Comparison of ENCODE assay signal across 9 cellular contexts in the genomic region with DNA sequence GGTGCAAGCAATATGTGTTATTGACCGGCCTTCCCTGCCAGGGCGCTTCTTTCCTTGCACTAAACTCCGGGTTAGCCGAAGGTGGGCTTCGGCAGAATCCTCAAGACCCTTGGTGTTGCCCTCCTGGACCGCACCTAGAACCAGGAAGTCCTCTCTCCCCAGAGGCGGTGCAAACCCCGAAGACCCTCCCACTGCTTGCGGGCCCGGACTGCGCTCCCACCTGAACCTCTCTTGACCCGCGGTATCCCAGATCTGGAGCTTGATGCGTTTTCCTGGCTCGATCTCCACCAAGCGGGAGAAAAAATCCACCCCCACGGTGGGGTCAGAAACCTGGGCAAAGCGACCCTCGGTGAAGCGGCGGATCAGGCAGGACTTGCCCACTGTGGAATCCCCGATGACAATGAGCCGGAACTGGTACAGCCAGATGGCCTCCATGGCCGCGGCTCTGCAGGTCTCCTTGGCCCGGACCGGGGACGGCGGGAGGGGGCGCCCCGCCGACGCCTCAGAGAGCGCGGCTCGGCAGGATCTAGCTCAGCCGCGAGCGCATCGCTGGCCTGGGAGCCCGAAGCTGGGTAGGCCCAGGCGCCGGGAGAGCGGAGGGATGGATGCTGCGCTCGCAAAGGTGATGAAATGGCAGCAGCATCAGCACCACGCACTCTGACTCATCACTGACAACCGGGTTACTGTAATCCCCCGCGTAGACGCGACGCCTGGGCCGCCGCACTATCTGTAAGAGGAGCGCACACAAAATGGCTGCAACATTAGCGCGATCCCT. TPM values are rescaled to one million over a fixed set of nuclear protein-coding genes. Genes with fewer than 3 reads are reported as not detected.
DNase-seq lines count a peak whose midpoint lies in the region; ATAC-seq and TF ChIP-seq lines count a peak whose summit lies in the region.
"Had no signal": no experiment of that assay in that cellular context is flagged by ENCODE, and none has a peak within 500 bp of the region (broad histone marks: within the 10 kb centered on the region; RNA-seq: fewer than 3 reads in every experiment).

A gene with protein sequence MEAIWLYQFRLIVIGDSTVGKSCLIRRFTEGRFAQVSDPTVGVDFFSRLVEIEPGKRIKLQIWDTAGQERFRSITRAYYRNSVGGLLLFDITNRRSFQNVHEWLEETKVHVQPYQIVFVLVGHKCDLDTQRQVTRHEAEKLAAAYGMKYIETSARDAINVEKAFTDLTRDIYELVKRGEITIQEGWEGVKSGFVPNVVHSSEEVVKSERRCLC (minus strand): TSS at position 638 of the 775 bp plus-strand sequence. CDS start 203 bp downstream, at position 435.

- 3% methylated on average over 36 of the region's 58 CpGs for WGBS in mesenchymal stem cell

- no peaks in the 10 kb centered on the region for H3K9me3 Mint-ChIP-seq in activated CD8-positive, alpha-beta T cell treated with anti-CD3 and anti-CD28 coated beads, Interleukin-2, amount 10 ng/mL, durations not matched to agents 7 days and 5 days (ENCODE audit: insufficient read depth)

- H4K91ac ChIP-seq in mesenchymal stem cell (ENCODE audit: low read length) = no peak within 1 kb of the TSS

- peak within 1 kb of the TSS; percentile 77 for H3K27ac Mint-ChIP-seq in activated CD8-positive, alpha-beta T cell treated with anti-CD3 and anti-CD28 coated beads, Interleukin-2, amount 10 ng/mL, durations not matched to agents 7 days and 5 days

- ATAC-seq in GM18870 (IDR thresholded peaks at IDR 0.05; ENCODE audit: unreplicated experiment) (peak; percentile 76), HG03135 (IDR thresholded peaks at IDR 0.05; ENCODE audit: unreplicated experiment) (peak; percentile 84)
- ATAC-seq in activated CD8-positive, alpha-beta T cell treated with anti-CD3 and anti-CD28 coated beads, Interleukin-2, amount 10 ng/mL, durations not matched to agents 7 days and 5 days = peak; percentile 95

- peak; percentile 8 for TF ChIP-seq CTCF in AG09319 (IDR thresholded peaks at IDR 0.05; ENCODE audit: low read depth, low read length)

- H3K23ac ChIP-seq in mesenchymal stem cell (ENCODE audit: low read length in 2 of 2) = no peak within 1 kb of the TSS

- H4K8ac ChIP-seq in mesenchymal stem cell (ENCODE audit: low read length) = no peak within 1 kb of the TSS

- no peak within 1 kb of the TSS for H3K18ac ChIP-seq in mesenchymal stem cell (ENCODE audit: low read depth in 1 of 2, low read length in 2 of 2)

- no peaks in the 10 kb centered on the region for H3K79me1 ChIP-seq in mesenchymal stem cell (replicated peaks; ENCODE audit: low read length, poor library complexity, severe bottlenecking)

- POLR2A ChIA-PET in activated CD8-positive, alpha-beta T cell treated with anti-CD3 and anti-CD28 coated beads, Interleukin-2, amount 10 ng/mL, durations not matched to agents 7 days and 5 days (lab: Charles Lee) = interaction anchor here (0.6 to 1.2 kb wide), 2 partner anchors 47 to 237 kb away, joined by 3 read pairs; a partner anchor contains a TSS

- no peaks in the 10 kb centered on the region for H3K9me3 ChIP-seq in mesenchymal stem cell (ENCODE audit: control insufficient read depth, low read length)

- H3K36me3 Mint-ChIP-seq in activated CD8-positive, alpha-beta T cell treated with anti-CD3 and anti-CD28 coated beads, Interleukin-2, amount 10 ng/mL, durations not matched to agents 7 days and 5 days (ENCODE audit: low read depth) = peaks cover 6% of the 10 kb centered on the region

- CTCF ChIA-PET in activated CD8-positive, alpha-beta T cell treated with anti-CD3 and anti-CD28 coated beads, Interleukin-2, amount 10 ng/mL, durations not matched to agents 7 days and 5 days (lab: Charles Lee) = interaction anchor here (1.3 kb wide), 2 partner anchors 47 to 215 kb away, joined by 3 to 4 read pairs; no protein-coding TSS in a partner anchor

- no peak within 1 kb of the TSS for H2AFZ ChIP-seq in mesenchymal stem cell (ENCODE audit: low read depth, low read length)
- H2AFZ ChIP-seq: PC-9 had no signal

- no peak within 1 kb of the TSS for H2BK15ac ChIP-seq in mesenchymal stem cell (ENCODE audit: low read depth, poor library complexity, severe bottlenecking)

- peaks cover 6% of the 10 kb centered on the region for H3K4me1 ChIP-seq in mesenchymal stem cell (ENCODE audit: control insufficient read depth, insufficient read depth, low read depth, low read length)

- H2BK120ac ChIP-seq in mesenchymal stem cell (ENCODE audit: low read depth, low read length) = no peak within 1 kb of the TSS

- H3K27ac ChIP-seq in mesenchymal stem cell (ENCODE audit: low read length, poor library complexity, severe bottlenecking) = no peak within 1 kb of the TSS
- H3K27ac ChIP-seq: PC-9 had no signal

- peak within 1 kb of the TSS; percentile 9 for H3K4me2 ChIP-seq in mesenchymal stem cell (ENCODE audit: low read length, poor library complexity, severe bottlenecking)
- H3K4me2 ChIP-seq: PC-9 had no signal

- no peaks in the 10 kb centered on the region for H3K27me3 Mint-ChIP-seq in activated CD8-positive, alpha-beta T cell treated with anti-CD3 and anti-CD28 coated beads, Interleukin-2, amount 10 ng/mL, durations not matched to agents 7 days and 5 days (ENCODE audit: low read depth)

- no peak within 1 kb of the TSS for H3K9ac ChIP-seq in mesenchymal stem cell (ENCODE audit: low read length)

- no peak within 1 kb of the TSS for H2AK5ac ChIP-seq in mesenchymal stem cell (ENCODE audit: low read length, severe bottlenecking)

- H2BK5ac ChIP-seq in mesenchymal stem cell (ENCODE audit: low read depth, low read length, poor library complexity, severe bottlenecking) = no peak within 1 kb of the TSS

- no peak within 1 kb of the TSS for H3K4ac ChIP-seq in mesenchymal stem cell (ENCODE audit: low read depth in 1 of 2, low read length in 2 of 2)

- DNase-seq in AG09319 (ENCODE audit: extremely low read depth, low read depth) = peak; percentile 10
- peak; percentile 20 to 59 for DNase-seq in NCI-H446 (lab: John Stamatoyannopoulos, UW)
- peak; percentile 81 for DNase-seq in activated CD8-positive, alpha-beta T cell treated with anti-CD3 and anti-CD28 coated beads, Interleukin-2, amount 10 ng/mL, durations not matched to agents 7 days and 5 days
- peak; percentile 35 for DNase-seq in effector CD8-positive, alpha-beta T cell (lab: John Stamatoyannopoulos, UW)
- peak; percentile 32 for DNase-seq in mesenchymal stem cell
- peak; percentile 42 for DNase-seq in stimulated activated CD8-positive, alpha-beta memory T cell treated with anti-CD3 and anti-CD28 coated beads, Interleukin-15, amount 100 ng/mL, for 1 hour (ENCODE audit: low read depth)

- H3K27me3 ChIP-seq in mesenchymal stem cell (ENCODE audit: control insufficient read depth in 1 of 2, insufficient read depth in 1 of 2, low read length in 2 of 2) = peaks cover 0 to 6% of the 10 kb centered on the region in 2 experiments

- H2BK12ac ChIP-seq in mesenchymal stem cell (ENCODE audit: low read length in 2 of 2) = no peak within 1 kb of the TSS

- peak within 1 kb of the TSS in 1 of 2 experiments; percentile 58 for H3K4me3 ChIP-seq in mesenchymal stem cell (ENCODE audit: insufficient read depth in 1 of 2, low read depth in 1 of 2, low read length in 2 of 2)
- H3K4me3 ChIP-seq: PC-9 had no signal

- H3K4me1 Mint-ChIP-seq in activated CD8-positive, alpha-beta T cell treated with anti-CD3 and anti-CD28 coated beads, Interleukin-2, amount 10 ng/mL, durations not matched to agents 7 days and 5 days (ENCODE audit: low read depth) = peaks cover 24% of the 10 kb centered on the region

- peak within 1 kb of the TSS; percentile 84 for H3K4me3 Mint-ChIP-seq in activated CD8-positive, alpha-beta T cell treated with anti-CD3 and anti-CD28 coated beads, Interleukin-2, amount 10 ng/mL, durations not matched to agents 7 days and 5 days

- H3K14ac ChIP-seq in mesenchymal stem cell (ENCODE audit: low read length in 2 of 2) = no peak within 1 kb of the TSS

- no peaks in the 10 kb centered on the region for H3K36me3 ChIP-seq in mesenchymal stem cell (ENCODE audit: control insufficient read depth in 1 of 2, insufficient read depth in 2 of 2, low read depth in 1 of 2, low read length in 2 of 2)

RNA-seq across cellular contexts. Expression of the gene that starts here (rescaled TPM):
- total RNA-seq in activated CD8-positive, alpha-beta T cell treated with anti-CD3 and anti-CD28 coated beads, Interleukin-2, amount 10 ng/mL, durations not matched to agents 7 days and 5 days = 1 to 10 TPM; 7.2 to 7.5 TPM
- polyA plus RNA-seq in mesenchymal stem cell (2013, experiment 1 of 2) = not detected
- polyA plus RNA-seq in mesenchymal stem cell (2013, experiment 2 of 2) = 0.03 TPM
- total RNA-seq: PC-9 had no signal

Comparison
In these comparisons a context has a peak if more than half of its experiments do, and no peak if none do; other contexts are left out.
1. DNase-seq: peak in every context shown above with its lines; median percentile 81 in activated CD8-positive, alpha-beta T cell treated with anti-CD3 and anti-CD28 coated beads, Interleukin-2, amount 10 ng/mL, durations not matched to agents 7 days and 5 days; 42 in stimulated activated CD8-positive, alpha-beta memory T cell treated with anti-CD3 and anti-CD28 coated beads, Interleukin-15, amount 100 ng/mL, for 1 hour; 40 in NCI-H446; 35 in effector CD8-positive, alpha-beta T cell; 32 in mesenchymal stem cell; 10 in AG09319.